ENCODE assay signal across 20 cellular contexts in genomic region chr7:22386206-22386858, GRCh38. TPM values are rescaled to one million over a fixed set of nuclear protein-coding genes. Genes with fewer than 3 reads are reported as not detected.
A peak's percentile ranks its signal among the peaks of the same experiment; 100 is the strongest.
DNase-seq lines count a peak whose midpoint lies in the region; ATAC-seq and TF ChIP-seq lines count a peak whose summit lies in the region.
"Had no signal": no experiment of that assay in that cellular context is flagged by ENCODE, and none has a peak within 500 bp of the region (broad histone marks: within the 10 kb centered on the region; RNA-seq: fewer than 3 reads in every experiment).

No MANE protein-coding gene starts in this region.

- H3K27me3 ChIP-seq in DND-41 (ENCODE audit: insufficient read depth, low read length, poor library complexity) (no peaks in the 10 kb centered on the region), psoas muscle (ENCODE audit: insufficient read depth in 3 of 3, low read length in 2 of 3) (no peaks in the 10 kb centered on the region)
- H3K27me3 ChIP-seq: heart right ventricle, tibial nerve had no signal

- H3K9ac ChIP-seq in DND-41 (ENCODE audit: low read depth, low read length): no peak overlapping the region

- H3K4me2 ChIP-seq in DND-41 (ENCODE audit: insufficient read depth, low read length): no peak overlapping the region
- H3K4me2 ChIP-seq: PC-9 had no signal

- no peak overlapping the region for H2AFZ ChIP-seq in DND-41 (ENCODE audit: low read depth, low read length)
- H2AFZ ChIP-seq: PC-9 had no signal

- 76 to 88% (median 84%) methylated on average over 2 of the region's 2 CpGs for WGBS in psoas muscle, 3 donors

- peaks cover 59% of the 10 kb centered on the region for H3K4me1 ChIP-seq in DND-41 (ENCODE audit: insufficient read depth, low read length)
- no peaks in the 10 kb centered on the region for H3K4me1 ChIP-seq in psoas muscle

- no peak overlapping the region for H3K4me3 ChIP-seq in DND-41 (ENCODE audit: low read depth in 1 of 2, low read length in 2 of 2)
- H3K4me3 ChIP-seq in psoas muscle: no peak overlapping the region
- H3K4me3 ChIP-seq: heart right ventricle, PC-9, tibial nerve had no signal

- intact Hi-C loops in psoas muscle (cut with DNase I): no loop called here

- DNase-seq in DND-41: no peak
- no peak for DNase-seq in psoas muscle
- no peak for DNase-seq in DMS79 treated with DMSO at 0.1 percent for 48 hours (lab: John Stamatoyannopoulos, UW)
- no peak for DNase-seq in GDM1 (lab: John Stamatoyannopoulos, UW)
- DNase-seq in stimulated activated CD8-positive, alpha-beta memory T cell treated with anti-CD3 and anti-CD28 coated beads, Interleukin-4, amount 100 ng/mL, for 48 hours: no peak
- DNase-seq: 8988T; activated CD8-positive, alpha-beta memory T cell treated with anti-CD3 and anti-CD28 coated beads for 24 hours; activated naive CD4-positive, alpha-beta T cell treated with Interleukin-2 at 50 U/mL for 16 hours; COR-L47; heart right ventricle; NCI-H2171 treated with DMSO at 0.1 percent for 48 hours; nephron progenitor cell; PC-9; T-helper 2 cell had no signal

- no peaks in the 10 kb centered on the region for H3K36me3 ChIP-seq in DND-41 (ENCODE audit: insufficient read depth, low read length)
- H3K36me3 ChIP-seq in psoas muscle (ENCODE audit: insufficient read depth in 1 of 2, low read depth in 1 of 2): no peaks in the 10 kb centered on the region
- H3K36me3 ChIP-seq: heart right ventricle, tibial nerve had no signal

- TF ChIP-seq CTCF in DND-41 (IDR thresholded peaks at IDR 0.05; ENCODE audit: borderline replicate concordance, extremely low read depth, low read length, poor library complexity, severe bottlenecking) (no peak), psoas muscle (IDR thresholded peaks at IDR 0.05) (no peak)

- H3K79me2 ChIP-seq in DND-41 (ENCODE audit: insufficient read depth, low read length): no peaks in the 10 kb centered on the region

- H3K9me3 ChIP-seq in DND-41 (ENCODE audit: insufficient read depth, low read length, severe bottlenecking): no peaks in the 10 kb centered on the region
- H3K9me3 ChIP-seq in psoas muscle: no peaks in the 10 kb centered on the region
- H3K9me3 ChIP-seq: heart right ventricle, tibial nerve had no signal

- no peak for ATAC-seq in DND-41 (ENCODE audit: insufficient read depth, low read depth)
- peak; percentile 54 for ATAC-seq in GM19043 (IDR thresholded peaks at IDR 0.05; ENCODE audit: low read depth, unreplicated experiment)
- ATAC-seq in HG02571 (IDR thresholded peaks at IDR 0.05; ENCODE audit: unreplicated experiment): peak; percentile 80
- ATAC-seq in HG03196 (IDR thresholded peaks at IDR 0.05; ENCODE audit: unreplicated experiment): peak; percentile 55
- ATAC-seq in psoas muscle: no peak
- ATAC-seq: heart right ventricle, left lobe of liver had no signal

- no peaks in the 10 kb centered on the region for H4K20me1 ChIP-seq in DND-41 (ENCODE audit: insufficient read depth, low read length)

- peak overlapping the region; percentile 57 for H3K27ac ChIP-seq in DND-41 (ENCODE audit: low read length)
- no peak overlapping the region for H3K27ac ChIP-seq in psoas muscle
- H3K27ac ChIP-seq: epithelial cell of prostate, heart right ventricle, PC-9, tibial nerve had no signal

RNA-seq across cellular contexts. Expression of gene RAPGEF5, which starts 29.4 kb away (rescaled TPM):
- total RNA-seq in psoas muscle: 10 to 100 TPM in 1 of 4 donors, 1 to 10 TPM in 3; 5.5 to 10.8 (median 8.1) TPM
- polyA plus RNA-seq in psoas muscle: 1 to 10 TPM; 2.6 to 3.6 (median 3.6) TPM

Comparison
In these comparisons a context has a peak if more than half of its experiments do, and no peak if none do; other contexts are left out.
1. ATAC-seq: peak in GM19043 (single experiment), HG02571 (single experiment) and HG03196 (single experiment); none in DND-41 (single experiment) and psoas muscle (0 of 4).